Comparison of ENCODE assay signal across 26 cellular contexts in genomic region chr13:93265800-93266199, GRCh38. TPM values are rescaled to one million over a fixed set of nuclear protein-coding genes. Genes with fewer than 3 reads are reported as not detected.
"Had no signal": no experiment of that assay in that cellular context is flagged by ENCODE, and none has a peak within 500 bp of the region (broad histone marks: within the 10 kb centered on the region; RNA-seq: fewer than 3 reads in every experiment).

No MANE protein-coding gene starts in this region.

- H3K4me3 ChIP-seq: left ventricle myocardium inferior, mucosa of descending colon, ovary, right atrium auricular region, right lobe of liver, smooth muscle cell, stomach, testis, thyroid gland, transverse colon, upper lobe of left lung had no signal

- FAIRE-seq: islet of Langerhans, kidney, urothelium cell line had no signal

- H3K27ac ChIP-seq: left ventricle myocardium inferior, ovary, right atrium auricular region, right lobe of liver, stomach, testis, thyroid gland, transverse colon, upper lobe of left lung had no signal

- H3K27me3 ChIP-seq: ovary, right atrium auricular region, right lobe of liver, stomach, testis, thyroid gland, transverse colon, upper lobe of left lung had no signal

- DNase-seq: hippocampal formation; immature natural killer cell; kidney; left colon; left ventricle myocardium inferior; midbrain; mucosa of descending colon; naive thymus-derived CD4-positive, alpha-beta T cell; ovary; right lobe of liver; stimulated activated CD4-positive, alpha-beta T cell treated with anti-CD3 and anti-CD28 coated beads, Interleukin-1b, Interleukin-23, amount 100 ng/mL, for 48 hours; stimulated activated CD4-positive, alpha-beta T cell treated with anti-CD3 and anti-CD28 coated beads, Interleukin-2, amount 100 ng/mL, for 48 hours; stimulated activated CD4-positive, alpha-beta T cell treated with anti-CD3 and anti-CD28 coated beads, Interleukin-4, amount 100 ng/mL, for 4 hours; stimulated activated CD8-positive, alpha-beta memory T cell treated with anti-CD3 and anti-CD28 coated beads, Interleukin-4, amount 100 ng/mL, for 48 hours; stimulated activated naive B cell treated with anti-CD40 and anti-IgM and Interleukin-4, amounts not matched to agents 10 μg/mL and 1 μg/mL and 100 μg/mL, for 72 hours; stimulated activated naive CD8-positive, alpha-beta T cell treated with anti-CD3 and anti-CD28 coated beads, Interleukin-15, Interleukin-2, amounts not matched to agents 100 U/mL and 50 U/mL, for 24 hours; stomach; testis; thyroid gland; transverse colon; upper lobe of left lung had no signal

- ATAC-seq: left colon; mucosa of descending colon; naive thymus-derived CD4-positive, alpha-beta T cell; natural killer cell treated with Interleukin-12 subunit alpha and Interleukin-12 subunit beta and Interleukin-15 and Interleukin-18, amount 100 ng/mL, for 72 hours; stimulated activated naive B cell treated with anti-CD40 and anti-IgM and Interleukin-4, amounts not matched to agents 10 μg/mL and 1 μg/mL and 100 μg/mL, for 72 hours; stimulated activated naive CD8-positive, alpha-beta T cell treated with anti-CD3 and anti-CD28 coated beads, Interleukin-15, Interleukin-2, amounts not matched to agents 100 U/mL and 50 U/mL, for 24 hours had no signal

- H3K36me3 ChIP-seq: left ventricle myocardium inferior, ovary, right atrium auricular region, right lobe of liver, stomach, thyroid gland, transverse colon, upper lobe of left lung had no signal

- H3K4me1 ChIP-seq: left ventricle myocardium inferior, right atrium auricular region, testis, thyroid gland, transverse colon had no signal

- H3K9me3 ChIP-seq: left ventricle myocardium inferior, mucosa of descending colon, ovary, right atrium auricular region, right lobe of liver, stomach, testis, thyroid gland, transverse colon, upper lobe of left lung had no signal

RNA-seq across cellular contexts. Expression of gene GPC6, which starts 39.2 kb away (rescaled TPM):
- total RNA-seq: naive thymus-derived CD4-positive, alpha-beta T cell; natural killer cell treated with Interleukin-12 subunit alpha and Interleukin-12 subunit beta and Interleukin-15 and Interleukin-18, amount 100 ng/mL, for 72 hours had no signal
